In the genomic region with DNA sequence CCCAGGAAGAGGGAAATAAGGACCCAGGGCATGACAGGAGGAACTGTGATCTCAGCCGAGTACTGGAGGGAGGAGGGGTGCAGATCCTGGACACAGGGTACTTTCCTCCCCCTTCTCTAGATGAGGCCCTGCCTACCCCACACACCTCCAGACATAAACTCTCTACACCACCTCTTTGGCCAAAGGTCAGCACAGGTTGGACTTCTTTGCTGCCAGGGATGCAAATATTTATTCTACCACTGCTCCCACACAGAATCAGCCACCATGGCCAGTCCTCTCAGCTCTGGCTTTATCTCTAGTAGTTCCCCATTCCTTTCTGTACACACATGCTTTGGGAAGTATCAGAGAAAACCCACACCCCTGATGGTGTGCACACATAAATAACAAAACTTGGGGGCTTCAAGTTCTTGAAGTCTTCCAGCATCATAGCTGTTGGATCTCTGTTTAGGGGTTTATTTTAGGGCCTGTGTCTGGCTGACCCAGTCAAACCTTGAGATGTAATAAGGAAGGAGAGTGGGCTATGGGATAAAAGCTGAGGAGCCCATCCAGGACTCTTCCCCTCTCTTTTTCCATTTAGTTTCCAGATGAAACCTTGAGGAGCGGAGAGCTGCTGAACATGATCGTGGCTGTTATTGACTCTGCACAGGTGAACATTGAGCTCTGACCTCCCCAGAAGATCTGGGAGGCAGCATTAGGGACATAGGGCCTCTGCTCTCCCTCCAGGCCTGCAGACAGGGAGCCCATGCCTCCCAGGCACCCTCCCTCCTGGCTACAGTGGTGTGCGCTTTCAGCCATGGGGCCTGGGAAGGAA, we compare ENCODE assay signal across 21 cellular contexts. TPM values are rescaled to one million over a fixed set of nuclear protein-coding genes. Genes with fewer than 3 reads are reported as not detected.
DNase-seq lines count a peak whose midpoint lies in the region; ATAC-seq, FAIRE-seq and TF ChIP-seq lines count a peak whose summit lies in the region.
"Had no signal": no experiment of that assay in that cellular context is flagged by ENCODE, and none has a peak within 500 bp of the region (broad histone marks: within the 10 kb centered on the region; RNA-seq: fewer than 3 reads in every experiment).

No MANE protein-coding gene starts in this region.

- H3K4me1 ChIP-seq in BLaER1 treated with 17β-estradiol and CSF1 and Interleukin-3, amounts not matched to agents 10 nM and 100 nM: peaks cover 70 to 87% (median 84%) of the 10 kb centered on the region in 10 experiments
- H3K4me1 ChIP-seq in left lung: peaks cover 5 to 53% of the 10 kb centered on the region in 2 donors
- peaks cover 10 to 16% (median 14%) of the 10 kb centered on the region in 3 donors for H3K4me1 ChIP-seq in pancreas

- H3K27ac Mint-ChIP-seq in IgD-negative memory B cell: peak overlapping the region in 2 of 3 donors; percentile 16 to 81
- H3K27ac Mint-ChIP-seq: activated naive CD4-positive, alpha-beta T cell treated with anti-CD3 and anti-CD28 coated beads for 36 hours; effector memory CD8-positive, alpha-beta T cell; memory B cell had no signal

- no peaks in the 10 kb centered on the region for H3K9me3 ChIP-seq in BLaER1 treated with 17β-estradiol and CSF1 and Interleukin-3, amounts not matched to agents 10 nM and 100 nM (replicated peaks in 1 of 11)
- H3K9me3 ChIP-seq in left lung (no peaks in the 10 kb centered on the region), pancreas (no peaks in the 10 kb centered on the region)
- H3K9me3 ChIP-seq: esophagus squamous epithelium had no signal

- DNase-seq in left lung: peak in 1 of 2 donors; percentile 56
- DNase-seq in pancreas: peak in 5 of 6 donors; percentile 45 to 70 (median 55)
- no peak for DNase-seq in 8988T
- DNase-seq in kidney tubule cell (ENCODE audit: low spot score): no peak
- no peak for DNase-seq in NCI-H2107 (lab: John Stamatoyannopoulos, UW)
- DNase-seq: activated CD4-positive, alpha-beta T cell treated with anti-CD3 and anti-CD28 coated beads, Interleukin-2, amount 50 U/mL, for 4 hours; activated naive CD4-positive, alpha-beta T cell treated with anti-CD3 and anti-CD28 coated beads for 36 hours; activated T-cell treated with anti-CD3 and anti-CD28 coated beads for 4 hours; effector memory CD8-positive, alpha-beta T cell; esophagus squamous epithelium; Karpas-422; natural killer cell; NCI-H1092 treated with DMSO at 0.1 percent for 48 hours; NCI-H526; Right ventricle myocardium superior; stimulated activated CD4-positive, alpha-beta T cell treated with anti-CD3 and anti-CD28 coated beads, Interleukin-4, amount 100 ng/mL, for 4 hours; substantia nigra had no signal

- FAIRE-seq in pancreas (lab: Jason Lieb, UNC): no peak

- peak overlapping the region in 10 of 11 experiments; percentile 1 to 96 (median 90); a peak in 18 of 22 replicates for H3K9ac ChIP-seq in BLaER1 treated with 17β-estradiol and CSF1 and Interleukin-3, amounts not matched to agents 10 nM and 100 nM

- peak overlapping the region in 6 of 10 experiments; percentile 9 to 96 (median 75); a peak in 10 of 20 replicates for H3K4me3 ChIP-seq in BLaER1 treated with 17β-estradiol and CSF1 and Interleukin-3, amounts not matched to agents 10 nM and 100 nM
- H3K4me3 ChIP-seq in left lung: no peak overlapping the region
- H3K4me3 ChIP-seq in pancreas: no peak overlapping the region
- H3K4me3 ChIP-seq: esophagus squamous epithelium had no signal

- H4K20me1 ChIP-seq in BLaER1 treated with 17β-estradiol and CSF1 and Interleukin-3, amounts not matched to agents 10 nM and 100 nM: no peaks in the 10 kb centered on the region

- WGBS in pancreas, 2 donors: 34 to 43% methylated on average over 4 of the region's 4 CpGs

- peak overlapping the region; percentile 83 to 100 (median 99) for H3K4me2 ChIP-seq in BLaER1 treated with 17β-estradiol and CSF1 and Interleukin-3, amounts not matched to agents 10 nM and 100 nM

- ATAC-seq in left lung: peak; percentile 87
- peak; percentile 85 to 93 (median 88) for ATAC-seq in pancreas
- ATAC-seq in GM21825 (IDR thresholded peaks at IDR 0.05; ENCODE audit: unreplicated experiment): no peak
- ATAC-seq: effector memory CD8-positive, alpha-beta T cell; natural killer cell had no signal

- H3K36me3 Mint-ChIP-seq in IgD-negative memory B cell: peaks cover 4% of the 10 kb centered on the region

- H3K36me3 ChIP-seq in BLaER1 treated with 17β-estradiol and CSF1 and Interleukin-3, amounts not matched to agents 10 nM and 100 nM: peaks cover 37 to 70% (median 62%) of the 10 kb centered on the region in 11 experiments
- H3K36me3 ChIP-seq in left lung: peaks cover 0 to 94% of the 10 kb centered on the region in 2 donors
- H3K36me3 ChIP-seq in pancreas: peaks cover 0 to 40% (median 0%) of the 10 kb centered on the region in 3 donors

- H3K27ac ChIP-seq in BLaER1 treated with 17β-estradiol and CSF1 and Interleukin-3, amounts not matched to agents 10 nM and 100 nM: peak overlapping the region; percentile 21 to 100 (median 98); a peak in 21 of 22 replicates
- H3K27ac ChIP-seq in left lung (peak overlapping the region; percentile 57 to 74), pancreas (peak overlapping the region in 3 of 4 donors; percentile 47 to 71 (median 64))
- H3K27ac ChIP-seq: esophagus squamous epithelium had no signal

- TF ChIP-seq CTCF in left lung (IDR thresholded peaks at IDR 0.05) (no peak), pancreas (IDR thresholded peaks at IDR 0.05) (no peak)

- intact Hi-C loops in left lung (cut with DNase I) (no loop called here), pancreas (cut with DNase I) (no loop called here)

- no peaks in the 10 kb centered on the region for H3K9me3 Mint-ChIP-seq in IgD-negative memory B cell
- H3K9me3 Mint-ChIP-seq: activated naive CD4-positive, alpha-beta T cell treated with anti-CD3 and anti-CD28 coated beads for 36 hours; effector memory CD8-positive, alpha-beta T cell; memory B cell; natural killer cell had no signal

- no peak overlapping the region for H3K4me3 Mint-ChIP-seq in IgD-negative memory B cell
- H3K4me3 Mint-ChIP-seq: activated naive CD4-positive, alpha-beta T cell treated with anti-CD3 and anti-CD28 coated beads for 36 hours; effector memory CD8-positive, alpha-beta T cell; memory B cell; natural killer cell had no signal

- H3K4me1 Mint-ChIP-seq in IgD-negative memory B cell: peaks cover 0 to 8% (median 5%) of the 10 kb centered on the region in 3 donors

- no peaks in the 10 kb centered on the region for H3K27me3 ChIP-seq in BLaER1 treated with 17β-estradiol and CSF1 and Interleukin-3, amounts not matched to agents 10 nM and 100 nM
- H3K27me3 ChIP-seq in left lung (no peaks in the 10 kb centered on the region), pancreas (no peaks in the 10 kb centered on the region)
- H3K27me3 ChIP-seq: esophagus squamous epithelium had no signal

- H3K27me3 Mint-ChIP-seq in IgD-negative memory B cell: no peaks in the 10 kb centered on the region
- H3K27me3 Mint-ChIP-seq: effector memory CD8-positive, alpha-beta T cell; memory B cell had no signal

RNA-seq across cellular contexts. Expression of gene SLC27A3, which starts 6.7 kb away (rescaled TPM):
- polyA plus RNA-seq in IgD-negative memory B cell (12.9 TPM), pancreas (10 to 100 TPM; 46.9 to 64.0 TPM)
- total RNA-seq in left lung (10 to 100 TPM; 56.5 to 68.6 TPM), pancreas (10 to 100 TPM in 3 of 6 donors, 1 to 10 TPM in 3; 9.0 to 23.6 (median 10.8) TPM)

RNA-seq across cellular contexts. Expression of gene INTS3, which starts 40.7 kb away (rescaled TPM):
- polyA plus RNA-seq in IgD-negative memory B cell: 11.8 TPM
- total RNA-seq in left lung: 10 to 100 TPM; 50.5 to 57.5 TPM
- 10 to 100 TPM; 13.5 to 41.4 (median 18.8) TPM for total RNA-seq in pancreas
- polyA plus RNA-seq in pancreas: 10 to 100 TPM; 45.1 to 56.2 TPM

Comparison
In these comparisons a context has a peak if more than half of its experiments do, and no peak if none do; other contexts are left out.
1. H3K4me3 ChIP-seq: peak in BLaER1 treated with 17β-estradiol and CSF1 and Interleukin-3, amounts not matched to agents 10 nM and 100 nM (6 of 10); none in left lung (0 of 2) and pancreas (0 of 4).
2. DNase-seq: peak in pancreas (5 of 6); none in 8988T (single experiment), kidney tubule cell (single experiment) and NCI-H2107 (single experiment).
3. Peak in every context shown above with its lines, with median percentiles within 50 percentile points of each other: H3K27ac ChIP-seq.